In the genomic region with DNA sequence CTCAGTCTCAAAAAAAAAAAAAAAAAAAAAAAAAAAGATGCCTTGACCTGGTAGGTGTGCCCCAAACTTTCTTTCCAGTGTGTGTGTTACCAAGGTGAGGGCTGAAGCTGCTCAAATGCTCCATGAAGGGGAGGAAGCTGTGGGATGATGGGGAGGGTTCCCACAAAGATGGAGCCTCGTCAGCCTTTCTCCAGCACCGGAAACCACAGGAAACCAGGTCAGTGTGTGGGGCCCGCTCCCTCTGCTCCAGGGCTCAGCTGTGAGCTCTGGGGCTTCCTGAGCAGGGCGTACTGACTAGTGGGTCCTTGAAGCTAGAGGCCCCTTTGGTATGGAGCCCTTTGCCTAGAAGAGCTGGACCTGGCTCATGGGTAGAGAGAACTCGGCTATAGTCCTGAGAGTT, we compare ENCODE assay signal across 14 cellular contexts. TPM values are rescaled to one million over a fixed set of nuclear protein-coding genes. Genes with fewer than 3 reads are reported as not detected.
A peak's percentile ranks its signal among the peaks of the same experiment; 100 is the strongest.
DNase-seq lines count a peak whose midpoint lies in the region; ATAC-seq, FAIRE-seq and TF ChIP-seq lines count a peak whose summit lies in the region.
"Had no signal": no experiment of that assay in that cellular context is flagged by ENCODE, and none has a peak within 500 bp of the region (broad histone marks: within the 10 kb centered on the region; RNA-seq: fewer than 3 reads in every experiment).

No MANE protein-coding gene starts in this region.

- H3K27ac ChIP-seq in DND-41 (ENCODE audit: low read length) = peak overlapping the region; percentile 51
- peak overlapping the region; percentile 71 for H3K27ac ChIP-seq in RWPE1
- no peak overlapping the region for H3K27ac ChIP-seq in astrocyte (ENCODE audit: low read depth, low read length)
- no peak overlapping the region for H3K27ac ChIP-seq in trophoblast cell (ENCODE audit: low read depth, low read length)
- H3K27ac ChIP-seq: neutrophil had no signal

- no peak overlapping the region for H3K4me3 Mint-ChIP-seq in astrocyte (ENCODE audit: unreplicated experiment)
- H3K4me3 Mint-ChIP-seq: HFFc6, WTC11 had no signal

- peak overlapping the region; percentile 45 for H4K91ac ChIP-seq in trophoblast cell (ENCODE audit: low read depth, low read length)

- no peak overlapping the region for H3K23ac ChIP-seq in trophoblast cell (ENCODE audit: low read length)

- no peak overlapping the region for H4K12ac ChIP-seq in trophoblast cell (ENCODE audit: low read depth, low read length)

- H3K27ac Mint-ChIP-seq in astrocyte (ENCODE audit: unreplicated experiment) = no peak overlapping the region
- H3K27ac Mint-ChIP-seq: WTC11 had no signal

- no peak overlapping the region for H2BK5ac ChIP-seq in trophoblast cell (ENCODE audit: low read depth, low read length, poor library complexity)

- H3K79me2 ChIP-seq in DND-41 (ENCODE audit: insufficient read depth, low read length) (no peaks in the 10 kb centered on the region), astrocyte (ENCODE audit: insufficient read depth, low read length) (no peaks in the 10 kb centered on the region), trophoblast cell (ENCODE audit: control insufficient read depth, insufficient read depth, low read length, poor library complexity) (peaks cover 3% of the 10 kb centered on the region)

- H3K4me1 ChIP-seq in DND-41 (ENCODE audit: insufficient read depth, low read length) (peaks cover 27% of the 10 kb centered on the region), astrocyte (ENCODE audit: insufficient read depth, low read length) (peaks cover 19% of the 10 kb centered on the region), trophoblast cell (ENCODE audit: control insufficient read depth in 1 of 2, insufficient read depth in 2 of 2, low read length in 2 of 2) (peaks cover 13 to 21% of the 10 kb centered on the region in 2 experiments)

- H3K9ac ChIP-seq in DND-41 (ENCODE audit: low read depth, low read length) = no peak overlapping the region; the same call in 1 of the 2 replicates
- no peak overlapping the region for H3K9ac ChIP-seq in astrocyte (ENCODE audit: low read length)
- no peak overlapping the region for H3K9ac ChIP-seq in trophoblast cell (ENCODE audit: low read length)

- no peak overlapping the region for H3K4ac ChIP-seq in trophoblast cell (ENCODE audit: low read depth, low read length)

- DNase-seq in DND-41 = peak; percentile 78
- no peak for DNase-seq in RWPE1 (ENCODE audit: low spot score)
- DNase-seq in astrocyte (ENCODE audit: low read depth) = no peak
- no peak for DNase-seq in trophoblast cell
- no peak for DNase-seq in C1 segment of cervical spinal cord (lab: John Stamatoyannopoulos, UW)
- no peak for DNase-seq in kidney tubule cell (ENCODE audit: low spot score)
- no peak for DNase-seq in NCI-H146 (lab: John Stamatoyannopoulos, UW)
- DNase-seq: HFFc6, NCI-H748 treated with DMSO at 0.1 percent for 48 hours had no signal

- CTCF ChIA-PET in RWPE1 (lab: Yijun Ruan, JAX) = interaction anchor here (0.6 to 1.3 kb wide), 3 partner anchors 11 to 45 kb away, joined by 3 read pairs; no protein-coding TSS in a partner anchor

- H3K27me3 ChIP-seq in DND-41 (ENCODE audit: insufficient read depth, low read length, poor library complexity) (no peaks in the 10 kb centered on the region), astrocyte (ENCODE audit: insufficient read depth, low read length) (no peaks in the 10 kb centered on the region), trophoblast cell (ENCODE audit: insufficient read depth, low read length) (no peaks in the 10 kb centered on the region)
- H3K27me3 ChIP-seq: neutrophil had no signal

- H3K14ac ChIP-seq in trophoblast cell (ENCODE audit: low read length) = no peak overlapping the region

- no peak overlapping the region for H3K4me3 ChIP-seq in DND-41 (ENCODE audit: low read depth in 1 of 2, low read length in 2 of 2)
- H3K4me3 ChIP-seq in astrocyte (ENCODE audit: insufficient read depth, low read depth, low read length) = no peak overlapping the region
- no peak overlapping the region for H3K4me3 ChIP-seq in trophoblast cell (ENCODE audit: low read depth, low read length)

- no peak for TF ChIP-seq CTCF in DND-41 (IDR thresholded peaks at IDR 0.05; ENCODE audit: borderline replicate concordance, extremely low read depth, low read length, poor library complexity, severe bottlenecking)
- TF ChIP-seq CTCF in RWPE1 (conservative IDR thresholded peaks at IDR 0.05; ENCODE audit: low read depth) = no peak
- no peak for TF ChIP-seq CTCF in astrocyte (IDR thresholded peaks at IDR 0.05; ENCODE audit: insufficient read depth, low read depth, low read length)

- no peaks in the 10 kb centered on the region for H3K9me3 Mint-ChIP-seq in astrocyte (ENCODE audit: unreplicated experiment)
- H3K9me3 Mint-ChIP-seq: HFFc6, WTC11 had no signal

- H3K4me2 ChIP-seq in DND-41 (ENCODE audit: insufficient read depth, low read length) (peak overlapping the region; percentile 29; the same call in 1 of the 2 replicates), astrocyte (ENCODE audit: low read length) (peak overlapping the region; percentile 83), trophoblast cell (ENCODE audit: low read length) (no peak overlapping the region)

- H4K20me1 ChIP-seq in DND-41 (ENCODE audit: insufficient read depth, low read length) = no peaks in the 10 kb centered on the region
- H4K20me1 ChIP-seq in astrocyte (ENCODE audit: insufficient read depth, low read length) = peaks cover 11% of the 10 kb centered on the region

- no peak overlapping the region for H3K18ac ChIP-seq in trophoblast cell (ENCODE audit: low read length)

- H3K36me3 ChIP-seq in DND-41 (ENCODE audit: insufficient read depth, low read length) = no peaks in the 10 kb centered on the region
- no peaks in the 10 kb centered on the region for H3K36me3 ChIP-seq in astrocyte (ENCODE audit: insufficient read depth, low read length)
- peaks cover 0 to 2% of the 10 kb centered on the region in 2 experiments for H3K36me3 ChIP-seq in trophoblast cell (ENCODE audit: control insufficient read depth in 1 of 2, insufficient read depth in 2 of 2, low read length in 2 of 2)
- H3K36me3 ChIP-seq: neutrophil had no signal

- no peak overlapping the region for H2BK120ac ChIP-seq in trophoblast cell (ENCODE audit: insufficient read depth, low read length, poor library complexity)

- no peaks in the 10 kb centered on the region for H3K27me3 Mint-ChIP-seq in astrocyte (ENCODE audit: low read depth, unreplicated experiment)

- H2BK12ac ChIP-seq in trophoblast cell (ENCODE audit: low read length) = no peak overlapping the region

- peaks cover 38% of the 10 kb centered on the region for H3K4me1 Mint-ChIP-seq in astrocyte (ENCODE audit: low read depth, unreplicated experiment)

- H3K79me1 ChIP-seq in trophoblast cell (ENCODE audit: low read length) = peaks cover 6% of the 10 kb centered on the region

- peak; percentile 92 for ATAC-seq in DND-41 (ENCODE audit: insufficient read depth, low read depth)
- no peak for ATAC-seq in HG02763 (IDR thresholded peaks at IDR 0.05; ENCODE audit: unreplicated experiment)

- no CpG with 5 or more reads among the region's 5 CpGs for WGBS in trophoblast cell (ENCODE audit: extremely low coverage, insufficient coverage, insufficient read length)

- no peaks in the 10 kb centered on the region for H3K9me3 ChIP-seq in DND-41 (ENCODE audit: insufficient read depth, low read length, severe bottlenecking)
- no peaks in the 10 kb centered on the region for H3K9me3 ChIP-seq in astrocyte (ENCODE audit: insufficient read depth, low read depth, low read length)
- H3K9me3 ChIP-seq in trophoblast cell (ENCODE audit: insufficient read depth, low read depth, low read length) = no peaks in the 10 kb centered on the region
- H3K9me3 ChIP-seq: neutrophil had no signal

- H2AFZ ChIP-seq in DND-41 (ENCODE audit: low read depth, low read length) (no peak overlapping the region), astrocyte (ENCODE audit: low read depth, low read length) (no peak overlapping the region), trophoblast cell (ENCODE audit: insufficient read depth, low read length, poor library complexity) (no peak overlapping the region)

- no peak for FAIRE-seq in astrocyte (lab: Jason Lieb, UNC)
- FAIRE-seq: HTR-8/SVneo had no signal

- no peak overlapping the region for H2AK5ac ChIP-seq in trophoblast cell (ENCODE audit: low read length)

- POLR2A ChIA-PET in RWPE1 (lab: Yijun Ruan, JAX; ENCODE audit: low non-redundant PET) = interaction anchor here (1.5 kb wide), 1 partner anchor 15 kb away, joined by 3 read pairs; a partner anchor contains a TSS

- no peaks in the 10 kb centered on the region for H3K36me3 Mint-ChIP-seq in astrocyte (ENCODE audit: low read depth, unreplicated experiment)
- H3K36me3 Mint-ChIP-seq: WTC11 had no signal

- H4K8ac ChIP-seq in trophoblast cell (ENCODE audit: low read depth, low read length) = no peak overlapping the region

RNA-seq across cellular contexts. Expression of a gene that starts 0.7 kb away (rescaled TPM):
- total RNA-seq in astrocyte = 3.7 and 4.6 TPM in 2 replicates
- polyA plus RNA-seq in trophoblast cell (2013) = 5.2 and 5.9 TPM in 2 replicates

RNA-seq across cellular contexts. Expression of a gene that starts 11.6 kb away (rescaled TPM):
- 31.7 and 33.6 TPM in 2 replicates for total RNA-seq in astrocyte
- polyA plus RNA-seq in trophoblast cell (2013) = 19.5 and 20.3 TPM in 2 replicates

RNA-seq across cellular contexts. Expression of a gene that starts 14.9 kb away (rescaled TPM):
- 20.1 and 23.9 TPM in 2 replicates for total RNA-seq in astrocyte
- polyA plus RNA-seq in trophoblast cell (2013) = 14.2 and 15.0 TPM in 2 replicates

RNA-seq across cellular contexts. Expression of a gene that starts 21.9 kb away (rescaled TPM):
- total RNA-seq in astrocyte = not detected in 2 replicates
- 0.11 TPM in 2 replicates for polyA plus RNA-seq in trophoblast cell (2013)
- total RNA-seq: cerebellum, HFFc6, WTC11 had no signal

RNA-seq across cellular contexts. Expression of a gene that starts 31.7 kb away (rescaled TPM):
- total RNA-seq in astrocyte = 18.8 and 26.2 TPM in 2 replicates
- 12.6 and 13.0 TPM in 2 replicates for polyA plus RNA-seq in trophoblast cell (2013)

Comparison
In these comparisons a context has a peak if more than half of its experiments do, and no peak if none do; other contexts are left out.
1. H3K27ac ChIP-seq: peak in DND-41 (single experiment) and RWPE1 (single experiment); none in astrocyte (single experiment) and trophoblast cell (single experiment).